In genomic region chr14:20329355-20329754, GRCh38 we compare ENCODE assay signal across 1 cellular context.
TF ChIP-seq lines count a peak whose summit lies in the region.

No MANE protein-coding gene starts in this region.

TF ChIP-seq in HCT116, 20 proteins besides CTCF, POLR2A, EP300 and RAD21:
- TF ChIP-seq SIN3A (IDR thresholded peaks at IDR 0.05; ENCODE audit: low read depth) (no peak), JUND (IDR thresholded peaks at IDR 0.05) (no peak), SP1 (IDR thresholded peaks at IDR 0.05; ENCODE audit: low read depth) (no peak), POLR2AphosphoS5 (IDR thresholded peaks at IDR 0.05; ENCODE audit: low read depth, low read length) (no peak), ZFX (IDR thresholded peaks at IDR 0.05) (no peak), TCF7L2 (IDR thresholded peaks at IDR 0.05; ENCODE audit: borderline replicate concordance, extremely low read depth, insufficient read depth, insufficient read length) (no peak), EGR1 (IDR thresholded peaks at IDR 0.05; ENCODE audit: low read depth) (no peak), CEBPB (IDR thresholded peaks at IDR 0.05; ENCODE audit: low read depth) (no peak), ATF3 (IDR thresholded peaks at IDR 0.05) (no peak), MAX (IDR thresholded peaks at IDR 0.05) (no peak), ZNF274 (IDR thresholded peaks at IDR 0.05; ENCODE audit: low read depth, low read length) (no peak), CBX3 (IDR thresholded peaks at IDR 0.05; ENCODE audit: low read depth) (no peak), SRF (IDR thresholded peaks at IDR 0.05; ENCODE audit: low read depth) (no peak), YY1 (IDR thresholded peaks at IDR 0.05; ENCODE audit: extremely low read depth, insufficient replicate concordance, low read depth, low read length) (no peak), REST (IDR thresholded peaks at IDR 0.05; ENCODE audit: low read depth) (no peak), EZH2 (IDR thresholded peaks at IDR 0.05) (no peak), EZH2phosphoT487 (IDR thresholded peaks at IDR 0.05; ENCODE audit: borderline replicate concordance) (no peak), FOSL1 (IDR thresholded peaks at IDR 0.05; ENCODE audit: low read depth) (no peak)
